Comparison of ENCODE assay signal across 8 cellular contexts in genomic region chr17:40433551-40434384, GRCh38. TPM values are rescaled to one million over a fixed set of nuclear protein-coding genes. Genes with fewer than 3 reads are reported as not detected.
DNase-seq lines count a peak whose midpoint lies in the region; ATAC-seq and TF ChIP-seq lines count a peak whose summit lies in the region.

No MANE protein-coding gene starts in this region.

- H3K9me3 Mint-ChIP-seq in activated CD4-positive, alpha-beta memory T cell treated with anti-CD3 and anti-CD28 coated beads for 36 hours: no peaks in the 10 kb centered on the region

- H3K36me3 ChIP-seq in BJ (ENCODE audit: control insufficient read depth, insufficient read depth, low read length): no peaks in the 10 kb centered on the region
- H3K36me3 ChIP-seq in HCT116 (ENCODE audit: control insufficient read depth in 1 of 2, insufficient read depth in 2 of 2, low read length in 2 of 2): no peaks in the 10 kb centered on the region

- H2AFZ ChIP-seq in HCT116 (ENCODE audit: low read depth, low read length, poor library complexity, severe bottlenecking): peak overlapping the region; percentile 60

- POLR2A ChIA-PET in BJ (lab: Charles Lee) (interaction anchor here (0.5 kb wide), 1 partner anchor 102 kb away, joined by 8 read pairs; no protein-coding TSS in a partner anchor), HCT116 (lab: Charles Lee) (no interaction called here)
- POLR2A ChIA-PET in activated CD4-positive, alpha-beta memory T cell treated with anti-CD3 and anti-CD28 coated beads for 36 hours (lab: Charles Lee): no interaction called here

- H3K36me3 Mint-ChIP-seq in activated CD4-positive, alpha-beta memory T cell treated with anti-CD3 and anti-CD28 coated beads for 36 hours: no peaks in the 10 kb centered on the region

- ATAC-seq in HCT116: peak; percentile 96
- ATAC-seq in HG03159 (IDR thresholded peaks at IDR 0.05; ENCODE audit: unreplicated experiment): no peak
- ATAC-seq in HG03469 (IDR thresholded peaks at IDR 0.05; ENCODE audit: unreplicated experiment): no peak

- TF ChIP-seq CTCF in BJ (IDR thresholded peaks at IDR 0.05; ENCODE audit: insufficient read depth, low read depth, low read length) (peak; percentile 59), HCT116 (IDR thresholded peaks at IDR 0.05 in 2 of 3, conservative IDR thresholded peaks at IDR 0.05 in 1 of 3; ENCODE audit: borderline replicate concordance in 1 of 3, insufficient read depth in 1 of 3, low read depth in 2 of 3, low read length in 2 of 3) (peak; percentile 28 to 71 (median 71); a peak in 5 of 6 replicates)

- no peaks in the 10 kb centered on the region for H3K79me2 ChIP-seq in HCT116 (ENCODE audit: insufficient read depth, low read length)

- H3K9ac ChIP-seq in HCT116 (ENCODE audit: low read length): no peak overlapping the region

- RAD21 ChIA-PET in HCT116 (lab: Charles Lee; ENCODE audit: low non-redundant PET in 1 of 2, low total read pairs in 2 of 2, uncharacterized antibody in 2 of 2, unreplicated experiment in 2 of 2): no interaction called here

- H4K20me1 ChIP-seq in HCT116 (ENCODE audit: insufficient read depth): no peaks in the 10 kb centered on the region

- no peak overlapping the region for H3K27ac Mint-ChIP-seq in activated CD4-positive, alpha-beta memory T cell treated with anti-CD3 and anti-CD28 coated beads for 36 hours

- H3K4me1 ChIP-seq in HCT116 (ENCODE audit: control insufficient read depth in 1 of 2, insufficient read depth in 2 of 2, low read length in 2 of 2): no peaks in the 10 kb centered on the region; a peak in 1 of 4 replicates

- no TSS peak for BruUV-seq in HCT116 (replicated peaks; lab: Mats Ljungman, UMichigan)

- no peak for TF ChIP-seq POLR2A in HCT116 (IDR thresholded peaks at IDR 0.05; ENCODE audit: borderline replicate concordance, extremely low read depth, insufficient read depth, insufficient read length)

- H3K9me2 ChIP-seq in HCT116 (ENCODE audit: insufficient read depth): no peaks in the 10 kb centered on the region

- intact Hi-C loops in HCT116 (cut with micrococcal nuclease): no loop called here
- intact Hi-C loops in activated CD4-positive, alpha-beta memory T cell treated with anti-CD3 and anti-CD28 coated beads for 36 hours (cut with micrococcal nuclease): no loop called here

- H3K27me3 ChIP-seq in BJ (ENCODE audit: control insufficient read depth, insufficient read depth, low read length) (peaks cover 3% of the 10 kb centered on the region; the same call in 1 of the 2 replicates), HCT116 (ENCODE audit: insufficient read depth, low read length) (no peaks in the 10 kb centered on the region)

- H3K4me2 ChIP-seq in HCT116 (ENCODE audit: low read length): no peak overlapping the region

- peaks cover 11% of the 10 kb centered on the region for H3K4me1 Mint-ChIP-seq in activated CD4-positive, alpha-beta memory T cell treated with anti-CD3 and anti-CD28 coated beads for 36 hours (ENCODE audit: low read depth)

- H3K9me3 ChIP-seq in HCT116 (ENCODE audit: control insufficient read depth in 1 of 2, insufficient read depth in 1 of 2, low read depth in 1 of 2, low read length in 2 of 2): no peaks in the 10 kb centered on the region

- no peak overlapping the region for H3K27ac ChIP-seq in HCT116 (ENCODE audit: low read depth, low read length)

- H3K27me3 Mint-ChIP-seq in activated CD4-positive, alpha-beta memory T cell treated with anti-CD3 and anti-CD28 coated beads for 36 hours: no peaks in the 10 kb centered on the region

- DNase-seq in BJ (ENCODE audit: low read depth) (no peak), HCT116 (ENCODE audit: low read depth, low spot score) (no peak), islet precursor cell (peak; percentile 84), NCI-H128 (lab: John Stamatoyannopoulos, UW; ENCODE audit: unreplicated experiment) (no peak), kidney tubule cell (ENCODE audit: low spot score) (no peak)
- peak; percentile 51 for DNase-seq in activated CD4-positive, alpha-beta memory T cell treated with anti-CD3 and anti-CD28 coated beads for 36 hours

- H3K4me3 ChIP-seq in BJ (ENCODE audit: low read depth, low read length) (no peak overlapping the region), HCT116 (replicated peaks in 1 of 2; ENCODE audit: low read depth in 1 of 2, low read length in 2 of 2) (no peak overlapping the region)

- TF ChIP-seq RAD21 in HCT116 (IDR thresholded peaks at IDR 0.05; ENCODE audit: low read depth): peak; percentile 44; the same call in 1 of the 2 replicates

- H3K4me3 Mint-ChIP-seq in activated CD4-positive, alpha-beta memory T cell treated with anti-CD3 and anti-CD28 coated beads for 36 hours: no peak overlapping the region

- CTCF ChIA-PET in BJ (lab: Yijun Ruan, JAX) (interaction anchor here (1.0 to 2.0 kb wide), 6 partner anchors 11 to 124 kb away, joined by 3 to 10 read pairs (median 5); partner anchors contain the start of gene TOP2A), HCT116 (lab: Charles Lee) (interaction anchor here (1.6 kb wide), 1 partner anchor 16 kb away, joined by 6 read pairs; the partner anchor contains the start of gene TOP2A)
- CTCF ChIA-PET in activated CD4-positive, alpha-beta memory T cell treated with anti-CD3 and anti-CD28 coated beads for 36 hours (lab: Charles Lee): interaction anchor here (0.8 to 1.6 kb wide), 10 partner anchors 8 to 98 kb away, joined by 3 to 7 read pairs (median 3); partner anchors contain the start of gene TOP2A

TF ChIP-seq in HCT116, 20 proteins besides CTCF, POLR2A, EP300 and RAD21:
- TF ChIP-seq ZBTB33 (IDR thresholded peaks at IDR 0.05; ENCODE audit: extremely low read depth, insufficient replicate concordance, low read length) (no peak), JUND (IDR thresholded peaks at IDR 0.05) (no peak), ATF3 (IDR thresholded peaks at IDR 0.05) (no peak), ZNF274 (IDR thresholded peaks at IDR 0.05; ENCODE audit: low read depth, low read length) (no peak), TCF7L2 (IDR thresholded peaks at IDR 0.05; ENCODE audit: borderline replicate concordance, extremely low read depth, insufficient read depth, insufficient read length) (no peak), EGR1 (IDR thresholded peaks at IDR 0.05; ENCODE audit: low read depth) (no peak), CBX3 (IDR thresholded peaks at IDR 0.05; ENCODE audit: low read depth) (no peak), EZH2 (IDR thresholded peaks at IDR 0.05) (no peak), SRF (IDR thresholded peaks at IDR 0.05; ENCODE audit: low read depth) (no peak), ZFX (IDR thresholded peaks at IDR 0.05) (no peak), CEBPB (IDR thresholded peaks at IDR 0.05; ENCODE audit: low read depth) (no peak)

RNA-seq across cellular contexts. Expression of gene IGFBP4, which starts 9.5 kb away (rescaled TPM):
- 816 and 1,200 TPM in 2 replicates for polyA plus RNA-seq in BJ (2011; rRNA removed)
- 926 and 963 TPM in 2 replicates for polyA minus RNA-seq in BJ (2011; rRNA and poly(A)+ RNA removed)
- total RNA-seq in HCT116 (2021; ENCODE audit: unreplicated experiment): 2.0 TPM
- 0.34 TPM in 1 of 2 replicates, not detected in the other for polyA plus RNA-seq in HCT116 (2012)
- 10 to 100 TPM; 14.6 to 15.5 TPM for total RNA-seq in activated CD4-positive, alpha-beta memory T cell treated with anti-CD3 and anti-CD28 coated beads for 36 hours

RNA-seq across cellular contexts. Expression of gene TOP2A, which starts 16.1 kb away (rescaled TPM):
- 31.8 and 69.6 TPM in 2 replicates for polyA plus RNA-seq in BJ (2011; rRNA removed)
- 15.7 and 25.5 TPM in 2 replicates for polyA minus RNA-seq in BJ (2011; rRNA and poly(A)+ RNA removed)
- 141 TPM for total RNA-seq in HCT116 (2021; ENCODE audit: unreplicated experiment)
- 33.0 and 53.0 TPM in 2 replicates for polyA plus RNA-seq in HCT116 (2012)
- total RNA-seq in activated CD4-positive, alpha-beta memory T cell treated with anti-CD3 and anti-CD28 coated beads for 36 hours: 100 to 1,000 TPM; 301 to 311 TPM

Comparison
In these comparisons a context has a peak if more than half of its experiments do, and no peak if none do; other contexts are left out.
1. DNase-seq: peak in activated CD4-positive, alpha-beta memory T cell treated with anti-CD3 and anti-CD28 coated beads for 36 hours (single experiment) and islet precursor cell (single experiment); none in BJ (single experiment), HCT116 (single experiment), NCI-H128 (single experiment) and kidney tubule cell (single experiment).